ENCODE assay signal across 1 cellular context in the genomic region with DNA sequence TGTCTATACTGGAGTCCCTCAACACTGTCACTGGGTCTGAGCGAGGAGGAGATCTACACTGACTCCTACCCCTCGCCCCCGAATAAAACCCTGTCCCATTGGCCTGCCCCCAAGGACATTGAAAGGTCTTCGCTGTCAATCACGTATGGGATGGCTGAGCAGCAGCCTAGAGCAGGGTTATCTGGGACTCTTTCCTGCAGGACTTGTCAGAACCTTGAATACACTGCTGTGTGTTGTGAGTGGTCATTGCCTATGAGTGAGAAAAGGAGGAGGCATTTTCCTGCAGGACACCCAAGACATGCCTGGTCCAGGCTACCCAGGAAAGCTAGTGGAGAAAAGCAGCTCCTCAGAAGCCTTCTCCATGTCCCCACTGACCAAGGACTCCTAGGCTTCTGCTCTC.
TF ChIP-seq lines count a peak whose summit lies in the region.

No MANE protein-coding gene starts in this region.

TF ChIP-seq in HEK293, 187 proteins besides CTCF, POLR2A, EP300 and RAD21 (continued from another document):
- TF ChIP-seq, protein P1, sequence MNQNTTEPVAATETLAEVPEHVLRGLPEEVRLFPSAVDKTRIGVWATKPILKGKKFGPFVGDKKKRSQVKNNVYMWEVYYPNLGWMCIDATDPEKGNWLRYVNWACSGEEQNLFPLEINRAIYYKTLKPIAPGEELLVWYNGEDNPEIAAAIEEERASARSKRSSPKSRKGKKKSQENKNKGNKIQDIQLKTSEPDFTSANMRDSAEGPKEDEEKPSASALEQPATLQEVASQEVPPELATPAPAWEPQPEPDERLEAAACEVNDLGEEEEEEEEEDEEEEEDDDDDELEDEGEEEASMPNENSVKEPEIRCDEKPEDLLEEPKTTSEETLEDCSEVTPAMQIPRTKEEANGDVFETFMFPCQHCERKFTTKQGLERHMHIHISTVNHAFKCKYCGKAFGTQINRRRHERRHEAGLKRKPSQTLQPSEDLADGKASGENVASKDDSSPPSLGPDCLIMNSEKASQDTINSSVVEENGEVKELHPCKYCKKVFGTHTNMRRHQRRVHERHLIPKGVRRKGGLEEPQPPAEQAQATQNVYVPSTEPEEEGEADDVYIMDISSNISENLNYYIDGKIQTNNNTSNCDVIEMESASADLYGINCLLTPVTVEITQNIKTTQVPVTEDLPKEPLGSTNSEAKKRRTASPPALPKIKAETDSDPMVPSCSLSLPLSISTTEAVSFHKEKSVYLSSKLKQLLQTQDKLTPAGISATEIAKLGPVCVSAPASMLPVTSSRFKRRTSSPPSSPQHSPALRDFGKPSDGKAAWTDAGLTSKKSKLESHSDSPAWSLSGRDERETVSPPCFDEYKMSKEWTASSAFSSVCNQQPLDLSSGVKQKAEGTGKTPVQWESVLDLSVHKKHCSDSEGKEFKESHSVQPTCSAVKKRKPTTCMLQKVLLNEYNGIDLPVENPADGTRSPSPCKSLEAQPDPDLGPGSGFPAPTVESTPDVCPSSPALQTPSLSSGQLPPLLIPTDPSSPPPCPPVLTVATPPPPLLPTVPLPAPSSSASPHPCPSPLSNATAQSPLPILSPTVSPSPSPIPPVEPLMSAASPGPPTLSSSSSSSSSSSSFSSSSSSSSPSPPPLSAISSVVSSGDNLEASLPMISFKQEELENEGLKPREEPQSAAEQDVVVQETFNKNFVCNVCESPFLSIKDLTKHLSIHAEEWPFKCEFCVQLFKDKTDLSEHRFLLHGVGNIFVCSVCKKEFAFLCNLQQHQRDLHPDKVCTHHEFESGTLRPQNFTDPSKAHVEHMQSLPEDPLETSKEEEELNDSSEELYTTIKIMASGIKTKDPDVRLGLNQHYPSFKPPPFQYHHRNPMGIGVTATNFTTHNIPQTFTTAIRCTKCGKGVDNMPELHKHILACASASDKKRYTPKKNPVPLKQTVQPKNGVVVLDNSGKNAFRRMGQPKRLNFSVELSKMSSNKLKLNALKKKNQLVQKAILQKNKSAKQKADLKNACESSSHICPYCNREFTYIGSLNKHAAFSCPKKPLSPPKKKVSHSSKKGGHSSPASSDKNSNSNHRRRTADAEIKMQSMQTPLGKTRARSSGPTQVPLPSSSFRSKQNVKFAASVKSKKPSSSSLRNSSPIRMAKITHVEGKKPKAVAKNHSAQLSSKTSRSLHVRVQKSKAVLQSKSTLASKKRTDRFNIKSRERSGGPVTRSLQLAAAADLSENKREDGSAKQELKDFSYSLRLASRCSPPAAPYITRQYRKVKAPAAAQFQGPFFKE (tag by site-specific recombination; IDR thresholded peaks at IDR 0.05; ENCODE audit: borderline replicate concordance) = no peak
